ENCODE assay signal across 11 cellular contexts in the genomic region with DNA sequence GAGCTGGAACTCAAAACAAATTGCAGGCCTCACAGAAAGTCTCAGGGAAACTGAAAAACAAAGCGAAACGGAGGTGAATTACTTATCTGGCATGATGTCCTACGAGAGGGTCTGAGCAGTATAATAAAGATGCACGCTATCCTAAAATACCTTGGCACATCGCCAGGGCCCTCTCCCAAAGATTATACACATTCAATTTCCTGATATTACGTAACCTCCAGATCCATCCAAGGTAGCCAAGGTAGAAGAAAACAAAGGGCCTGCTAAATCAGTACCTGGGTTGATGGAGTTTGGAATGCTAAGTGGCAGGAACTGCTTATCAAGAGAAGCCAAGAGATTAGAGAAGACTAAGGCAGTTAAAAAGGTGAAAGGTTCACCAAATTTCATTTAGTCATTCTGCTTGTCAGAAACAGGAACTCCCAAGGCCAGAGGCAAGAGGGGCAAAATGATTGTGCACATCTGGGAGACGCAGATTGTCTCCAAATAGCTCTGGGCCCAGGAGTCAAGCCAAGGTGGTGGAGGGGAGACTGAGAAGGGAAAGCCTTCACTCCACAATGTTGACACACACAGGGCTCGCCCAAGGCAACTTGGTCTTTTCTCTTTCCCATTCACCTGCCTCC.
"Had no signal": no experiment of that assay in that cellular context is flagged by ENCODE, and none has a peak within 500 bp of the region (broad histone marks: within the 10 kb centered on the region; RNA-seq: fewer than 3 reads in every experiment).

No MANE protein-coding gene starts in this region.

- H3K27ac ChIP-seq: esophagus muscularis mucosa, left ventricle myocardium inferior, transverse colon had no signal

- H3K4me1 ChIP-seq: esophagus muscularis mucosa, left ventricle myocardium inferior, transverse colon had no signal

- H3K27me3 ChIP-seq: esophagus muscularis mucosa, transverse colon had no signal

- ATAC-seq: natural killer cell treated with Interleukin-12 subunit alpha and Interleukin-12 subunit beta and Interleukin-15 and Interleukin-18, amount 100 ng/mL, for 72 hours; right cardiac atrium; stimulated activated memory B cell treated with anti-CD40 and anti-IgM and Interleukin-4, amounts not matched to agents 10 μg/mL and 1 μg/mL and 100 μg/mL, for 72 hours had no signal

- DNase-seq: activated CD4-positive, alpha-beta T cell treated with anti-CD3 and anti-CD28 coated beads for 48 hours; activated naive CD4-positive, alpha-beta T cell; glutamatergic neuron; left ventricle myocardium inferior; nucleus accumbens; right cardiac atrium; substantia nigra; transverse colon had no signal
